1 cellular context compared by ENCODE assay signal in the genomic region with DNA sequence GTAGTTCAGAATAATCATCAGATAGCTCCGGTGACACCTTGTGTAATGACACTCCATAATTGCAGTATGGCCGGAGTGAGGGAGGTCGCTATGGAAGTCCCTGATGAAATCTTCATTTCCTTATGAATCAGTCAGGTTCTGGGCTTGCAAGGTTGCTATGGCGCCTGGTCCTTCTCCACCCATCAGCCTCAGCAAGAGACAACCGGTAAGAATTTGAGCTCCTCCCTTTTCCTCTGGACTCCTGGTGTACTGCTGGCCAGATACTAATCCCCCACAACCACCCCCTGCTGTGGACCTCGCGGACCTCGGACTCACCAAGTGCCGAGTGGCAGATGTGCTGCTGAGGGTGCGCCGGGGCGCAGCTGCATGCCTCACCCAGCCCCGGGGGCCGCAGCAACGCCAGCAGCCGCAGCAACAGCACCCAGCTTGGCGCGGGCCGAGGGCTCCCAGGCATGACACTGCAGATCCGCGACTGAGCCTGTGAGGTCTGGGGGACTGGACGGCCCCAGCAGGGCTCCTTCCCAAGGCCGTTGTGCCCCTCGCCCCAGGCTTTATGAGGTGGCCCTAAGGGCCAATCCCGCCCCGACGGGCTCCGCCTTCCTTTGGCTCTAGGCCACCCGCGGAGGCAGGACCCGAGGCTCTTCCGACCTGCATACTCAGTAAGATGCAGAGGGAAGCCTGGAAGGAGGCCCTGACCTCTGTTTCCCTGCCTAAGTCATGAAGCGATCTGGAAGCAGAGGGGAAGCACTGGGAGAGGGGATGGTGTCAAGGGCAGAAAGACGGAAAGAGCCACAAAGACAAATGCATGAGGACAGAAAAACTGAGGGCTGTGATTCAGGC.
TF ChIP-seq lines count a peak whose summit lies in the region.

TSS of gene TIMP4 (minus strand) at position 526 of the 840 bp plus-strand sequence. CDS start at position 454, 72 bp downstream.

TF ChIP-seq in GM23338, 12 proteins besides CTCF, POLR2A, EP300 and RAD21 (continued from another document):
- TF ChIP-seq REST (IDR thresholded peaks at IDR 0.05; ENCODE audit: unreplicated experiment): no peak
- TF ChIP-seq EZH2 (IDR thresholded peaks at IDR 0.05; ENCODE audit: low read depth, unreplicated experiment): no peak
- TF ChIP-seq CREB1 (CRISPR knock-in tag; IDR thresholded peaks at IDR 0.05; ENCODE audit: low read depth): no peak
- TF ChIP-seq ZNF114 (CRISPR knock-in tag; IDR thresholded peaks at IDR 0.05): no peak
- TF ChIP-seq JUNB (IDR thresholded peaks at IDR 0.05; ENCODE audit: unreplicated experiment): no peak
- TF ChIP-seq STAT1 (IDR thresholded peaks at IDR 0.05; ENCODE audit: unreplicated experiment): no peak
- TF ChIP-seq ETS1 (IDR thresholded peaks at IDR 0.05): no peak
